1 cellular context compared by ENCODE assay signal in the genomic region with DNA sequence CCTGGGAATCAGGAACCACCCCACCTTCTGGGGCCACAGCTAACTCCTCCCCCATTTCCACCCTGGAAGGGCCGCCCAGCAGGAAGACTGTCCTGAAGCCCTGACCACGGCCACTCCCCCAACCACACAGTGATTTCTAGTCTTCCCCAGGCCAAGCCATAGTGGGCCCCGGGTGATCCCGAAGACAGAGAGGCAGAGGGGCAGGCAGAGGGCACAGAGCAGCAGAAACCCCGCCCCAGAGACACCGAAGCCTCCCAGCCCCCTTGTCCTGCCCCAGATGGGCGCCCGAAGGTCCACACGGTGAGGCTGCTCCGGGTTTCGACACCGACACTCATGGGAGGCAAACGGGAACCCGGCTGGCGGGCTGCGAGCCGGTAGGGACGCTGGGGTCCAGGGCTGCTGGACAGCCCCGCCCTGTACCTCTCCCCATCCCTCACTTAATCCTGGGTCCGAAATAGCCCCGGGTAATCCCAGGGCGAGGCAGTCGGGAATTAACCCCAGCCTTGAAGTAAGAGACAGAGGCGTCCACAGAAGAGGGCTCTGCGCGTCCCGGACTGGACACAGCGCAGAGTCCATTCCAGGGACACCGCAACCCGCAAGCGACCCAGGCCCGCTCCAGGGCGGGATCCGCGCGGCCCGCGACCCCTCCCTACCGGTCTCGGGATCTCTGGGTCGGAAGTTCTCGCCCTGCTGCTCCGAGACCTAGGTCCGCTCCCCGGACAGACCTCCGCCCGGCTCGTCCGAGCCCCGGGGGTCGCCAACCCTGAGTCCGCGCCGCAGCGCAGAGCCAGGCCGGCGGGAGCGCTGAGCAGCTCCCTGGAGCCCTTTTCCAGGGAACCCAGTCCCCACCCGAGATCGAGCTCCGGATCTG.
A peak's percentile ranks its signal among the peaks of the same experiment; 100 is the strongest.
TF ChIP-seq lines count a peak whose summit lies in the region.

No MANE protein-coding gene starts in this region.

TF ChIP-seq in HepG2, 621 proteins besides CTCF, POLR2A, EP300 and RAD21 (continued from another document and continues in another):
- TF ChIP-seq, protein P1, sequence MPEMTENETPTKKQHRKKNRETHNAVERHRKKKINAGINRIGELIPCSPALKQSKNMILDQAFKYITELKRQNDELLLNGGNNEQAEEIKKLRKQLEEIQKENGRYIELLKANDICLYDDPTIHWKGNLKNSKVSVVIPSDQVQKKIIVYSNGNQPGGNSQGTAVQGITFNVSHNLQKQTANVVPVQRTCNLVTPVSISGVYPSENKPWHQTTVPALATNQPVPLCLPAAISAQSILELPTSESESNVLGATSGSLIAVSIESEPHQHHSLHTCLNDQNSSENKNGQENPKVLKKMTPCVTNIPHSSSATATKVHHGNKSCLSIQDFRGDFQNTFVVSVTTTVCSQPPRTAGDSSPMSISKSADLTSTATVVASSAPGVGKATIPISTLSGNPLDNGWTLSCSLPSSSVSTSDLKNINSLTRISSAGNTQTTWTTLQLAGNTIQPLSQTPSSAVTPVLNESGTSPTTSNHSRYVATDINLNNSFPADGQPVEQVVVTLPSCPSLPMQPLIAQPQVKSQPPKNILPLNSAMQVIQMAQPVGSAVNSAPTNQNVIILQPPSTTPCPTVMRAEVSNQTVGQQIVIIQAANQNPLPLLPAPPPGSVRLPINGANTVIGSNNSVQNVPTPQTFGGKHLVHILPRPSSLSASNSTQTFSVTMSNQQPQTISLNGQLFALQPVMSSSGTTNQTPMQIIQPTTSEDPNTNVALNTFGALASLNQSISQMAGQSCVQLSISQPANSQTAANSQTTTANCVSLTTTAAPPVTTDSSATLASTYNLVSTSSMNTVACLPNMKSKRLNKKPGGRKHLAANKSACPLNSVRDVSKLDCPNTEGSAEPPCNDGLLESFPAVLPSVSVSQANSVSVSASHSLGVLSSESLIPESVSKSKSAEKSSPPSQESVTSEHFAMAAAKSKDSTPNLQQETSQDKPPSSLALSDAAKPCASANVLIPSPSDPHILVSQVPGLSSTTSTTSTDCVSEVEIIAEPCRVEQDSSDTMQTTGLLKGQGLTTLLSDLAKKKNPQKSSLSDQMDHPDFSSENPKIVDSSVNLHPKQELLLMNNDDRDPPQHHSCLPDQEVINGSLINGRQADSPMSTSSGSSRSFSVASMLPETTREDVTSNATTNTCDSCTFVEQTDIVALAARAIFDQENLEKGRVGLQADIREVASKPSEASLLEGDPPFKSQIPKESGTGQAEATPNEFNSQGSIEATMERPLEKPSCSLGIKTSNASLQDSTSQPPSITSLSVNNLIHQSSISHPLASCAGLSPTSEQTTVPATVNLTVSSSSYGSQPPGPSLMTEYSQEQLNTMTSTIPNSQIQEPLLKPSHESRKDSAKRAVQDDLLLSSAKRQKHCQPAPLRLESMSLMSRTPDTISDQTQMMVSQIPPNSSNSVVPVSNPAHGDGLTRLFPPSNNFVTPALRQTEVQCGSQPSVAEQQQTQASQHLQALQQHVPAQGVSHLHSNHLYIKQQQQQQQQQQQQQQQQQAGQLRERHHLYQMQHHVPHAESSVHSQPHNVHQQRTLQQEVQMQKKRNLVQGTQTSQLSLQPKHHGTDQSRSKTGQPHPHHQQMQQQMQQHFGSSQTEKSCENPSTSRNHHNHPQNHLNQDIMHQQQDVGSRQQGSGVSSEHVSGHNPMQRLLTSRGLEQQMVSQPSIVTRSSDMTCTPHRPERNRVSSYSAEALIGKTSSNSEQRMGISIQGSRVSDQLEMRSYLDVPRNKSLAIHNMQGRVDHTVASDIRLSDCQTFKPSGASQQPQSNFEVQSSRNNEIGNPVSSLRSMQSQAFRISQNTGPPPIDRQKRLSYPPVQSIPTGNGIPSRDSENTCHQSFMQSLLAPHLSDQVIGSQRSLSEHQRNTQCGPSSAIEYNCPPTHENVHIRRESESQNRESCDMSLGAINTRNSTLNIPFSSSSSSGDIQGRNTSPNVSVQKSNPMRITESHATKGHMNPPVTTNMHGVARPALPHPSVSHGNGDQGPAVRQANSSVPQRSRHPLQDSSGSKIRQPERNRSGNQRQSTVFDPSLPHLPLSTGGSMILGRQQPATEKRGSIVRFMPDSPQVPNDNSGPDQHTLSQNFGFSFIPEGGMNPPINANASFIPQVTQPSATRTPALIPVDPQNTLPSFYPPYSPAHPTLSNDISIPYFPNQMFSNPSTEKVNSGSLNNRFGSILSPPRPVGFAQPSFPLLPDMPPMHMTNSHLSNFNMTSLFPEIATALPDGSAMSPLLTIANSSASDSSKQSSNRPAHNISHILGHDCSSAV (CRISPR knock-in tag; IDR thresholded peaks at IDR 0.05; ENCODE audit: borderline replicate concordance) = 0 out of 2 replicates have a peak, but pooled peaks have one; percentile 34
- TF ChIP-seq NPAS2 (CRISPR knock-in tag; IDR thresholded peaks at IDR 0.05; ENCODE audit: borderline replicate concordance) = no peak
- TF ChIP-seq, protein P2, sequence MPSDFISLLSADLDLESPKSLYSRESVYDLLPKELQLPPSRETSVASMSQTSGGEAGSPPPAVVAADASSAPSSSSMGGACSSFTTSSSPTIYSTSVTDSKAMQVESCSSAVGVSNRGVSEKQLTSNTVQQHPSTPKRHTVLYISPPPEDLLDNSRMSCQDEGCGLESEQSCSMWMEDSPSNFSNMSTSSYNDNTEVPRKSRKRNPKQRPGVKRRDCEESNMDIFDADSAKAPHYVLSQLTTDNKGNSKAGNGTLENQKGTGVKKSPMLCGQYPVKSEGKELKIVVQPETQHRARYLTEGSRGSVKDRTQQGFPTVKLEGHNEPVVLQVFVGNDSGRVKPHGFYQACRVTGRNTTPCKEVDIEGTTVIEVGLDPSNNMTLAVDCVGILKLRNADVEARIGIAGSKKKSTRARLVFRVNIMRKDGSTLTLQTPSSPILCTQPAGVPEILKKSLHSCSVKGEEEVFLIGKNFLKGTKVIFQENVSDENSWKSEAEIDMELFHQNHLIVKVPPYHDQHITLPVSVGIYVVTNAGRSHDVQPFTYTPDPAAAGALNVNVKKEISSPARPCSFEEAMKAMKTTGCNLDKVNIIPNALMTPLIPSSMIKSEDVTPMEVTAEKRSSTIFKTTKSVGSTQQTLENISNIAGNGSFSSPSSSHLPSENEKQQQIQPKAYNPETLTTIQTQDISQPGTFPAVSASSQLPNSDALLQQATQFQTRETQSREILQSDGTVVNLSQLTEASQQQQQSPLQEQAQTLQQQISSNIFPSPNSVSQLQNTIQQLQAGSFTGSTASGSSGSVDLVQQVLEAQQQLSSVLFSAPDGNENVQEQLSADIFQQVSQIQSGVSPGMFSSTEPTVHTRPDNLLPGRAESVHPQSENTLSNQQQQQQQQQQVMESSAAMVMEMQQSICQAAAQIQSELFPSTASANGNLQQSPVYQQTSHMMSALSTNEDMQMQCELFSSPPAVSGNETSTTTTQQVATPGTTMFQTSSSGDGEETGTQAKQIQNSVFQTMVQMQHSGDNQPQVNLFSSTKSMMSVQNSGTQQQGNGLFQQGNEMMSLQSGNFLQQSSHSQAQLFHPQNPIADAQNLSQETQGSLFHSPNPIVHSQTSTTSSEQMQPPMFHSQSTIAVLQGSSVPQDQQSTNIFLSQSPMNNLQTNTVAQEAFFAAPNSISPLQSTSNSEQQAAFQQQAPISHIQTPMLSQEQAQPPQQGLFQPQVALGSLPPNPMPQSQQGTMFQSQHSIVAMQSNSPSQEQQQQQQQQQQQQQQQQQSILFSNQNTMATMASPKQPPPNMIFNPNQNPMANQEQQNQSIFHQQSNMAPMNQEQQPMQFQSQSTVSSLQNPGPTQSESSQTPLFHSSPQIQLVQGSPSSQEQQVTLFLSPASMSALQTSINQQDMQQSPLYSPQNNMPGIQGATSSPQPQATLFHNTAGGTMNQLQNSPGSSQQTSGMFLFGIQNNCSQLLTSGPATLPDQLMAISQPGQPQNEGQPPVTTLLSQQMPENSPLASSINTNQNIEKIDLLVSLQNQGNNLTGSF (CRISPR knock-in tag; IDR thresholded peaks at IDR 0.05) = peak; percentile 42; the same call in 1 of the 2 replicates
- TF ChIP-seq, protein P3, sequence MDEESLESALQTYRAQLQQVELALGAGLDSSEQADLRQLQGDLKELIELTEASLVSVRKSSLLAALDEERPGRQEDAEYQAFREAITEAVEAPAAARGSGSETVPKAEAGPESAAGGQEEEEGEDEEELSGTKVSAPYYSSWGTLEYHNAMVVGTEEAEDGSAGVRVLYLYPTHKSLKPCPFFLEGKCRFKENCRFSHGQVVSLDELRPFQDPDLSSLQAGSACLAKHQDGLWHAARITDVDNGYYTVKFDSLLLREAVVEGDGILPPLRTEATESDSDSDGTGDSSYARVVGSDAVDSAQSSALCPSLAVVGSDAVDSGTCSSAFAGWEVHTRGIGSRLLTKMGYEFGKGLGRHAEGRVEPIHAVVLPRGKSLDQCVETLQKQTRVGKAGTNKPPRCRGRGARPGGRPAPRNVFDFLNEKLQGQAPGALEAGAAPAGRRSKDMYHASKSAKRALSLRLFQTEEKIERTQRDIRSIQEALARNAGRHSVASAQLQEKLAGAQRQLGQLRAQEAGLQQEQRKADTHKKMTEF (CRISPR knock-in tag; IDR thresholded peaks at IDR 0.05) = peak; percentile 27; the same call in 1 of the 2 replicates
- peak; percentile 75; the same call in 1 of the 2 replicates for TF ChIP-seq MTA1 (CRISPR knock-in tag; IDR thresholded peaks at IDR 0.05; ENCODE audit: borderline replicate concordance)
- TF ChIP-seq ZNF274 (CRISPR knock-in tag; IDR thresholded peaks at IDR 0.05) = 0 out of 2 replicates have a peak, but pooled peaks have one; percentile 29
- TF ChIP-seq MAF1 (CRISPR knock-in tag; IDR thresholded peaks at IDR 0.05; ENCODE audit: borderline replicate concordance) = 0 out of 2 replicates have a peak, but pooled peaks have one; percentile 18
- TF ChIP-seq SOX6 (IDR thresholded peaks at IDR 0.05) = no peak
- peak; percentile 1; the same call in 1 of the 2 replicates for TF ChIP-seq SOX6 (CRISPR knock-in tag; IDR thresholded peaks at IDR 0.05)
- no peak for TF ChIP-seq MAFK (conservative IDR thresholded peaks at IDR 0.05 in 1 of 2, IDR thresholded peaks at IDR 0.05 in 1 of 2; ENCODE audit: low read length in 2 of 2)
- no peak for TF ChIP-seq ZNF577 (CRISPR knock-in tag; IDR thresholded peaks at IDR 0.05; ENCODE audit: borderline replicate concordance, low read depth)
- TF ChIP-seq ZNF607 (CRISPR knock-in tag; IDR thresholded peaks at IDR 0.05; ENCODE audit: borderline replicate concordance) = peak; percentile 57; the same call in 1 of the 2 replicates
- TF ChIP-seq MED13 (CRISPR knock-in tag; IDR thresholded peaks at IDR 0.05) = peak; percentile 37; the same call in 1 of the 2 replicates
- no peak for TF ChIP-seq YY1 (IDR thresholded peaks at IDR 0.05; ENCODE audit: insufficient read depth, insufficient replicate concordance, low read depth, low read length)
- TF ChIP-seq, protein P4, sequence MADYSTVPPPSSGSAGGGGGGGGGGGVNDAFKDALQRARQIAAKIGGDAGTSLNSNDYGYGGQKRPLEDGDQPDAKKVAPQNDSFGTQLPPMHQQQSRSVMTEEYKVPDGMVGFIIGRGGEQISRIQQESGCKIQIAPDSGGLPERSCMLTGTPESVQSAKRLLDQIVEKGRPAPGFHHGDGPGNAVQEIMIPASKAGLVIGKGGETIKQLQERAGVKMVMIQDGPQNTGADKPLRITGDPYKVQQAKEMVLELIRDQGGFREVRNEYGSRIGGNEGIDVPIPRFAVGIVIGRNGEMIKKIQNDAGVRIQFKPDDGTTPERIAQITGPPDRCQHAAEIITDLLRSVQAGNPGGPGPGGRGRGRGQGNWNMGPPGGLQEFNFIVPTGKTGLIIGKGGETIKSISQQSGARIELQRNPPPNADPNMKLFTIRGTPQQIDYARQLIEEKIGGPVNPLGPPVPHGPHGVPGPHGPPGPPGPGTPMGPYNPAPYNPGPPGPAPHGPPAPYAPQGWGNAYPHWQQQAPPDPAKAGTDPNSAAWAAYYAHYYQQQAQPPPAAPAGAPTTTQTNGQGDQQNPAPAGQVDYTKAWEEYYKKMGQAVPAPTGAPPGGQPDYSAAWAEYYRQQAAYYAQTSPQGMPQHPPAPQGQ (CRISPR knock-in tag; IDR thresholded peaks at IDR 0.05; ENCODE audit: borderline replicate concordance) = no peak
- TF ChIP-seq RFX1 (IDR thresholded peaks at IDR 0.05) = 0 out of 2 replicates have a peak, but pooled peaks have one; percentile 1
- peak; percentile 50; the same call in 1 of the 2 replicates for TF ChIP-seq HOXA5 (CRISPR knock-in tag; IDR thresholded peaks at IDR 0.05)
- TF ChIP-seq PTBP1 (IDR thresholded peaks at IDR 0.05; ENCODE audit: low read depth, low read length, poor library complexity, severe bottlenecking) = peak; percentile 8
- peak; percentile 88 for TF ChIP-seq ZNF768 (CRISPR knock-in tag; IDR thresholded peaks at IDR 0.05)
- peak; percentile 50 for TF ChIP-seq ZFY (CRISPR knock-in tag; IDR thresholded peaks at IDR 0.05)
- TF ChIP-seq FOXA1 (IDR thresholded peaks at IDR 0.05) = no peak
- TF ChIP-seq FOXA1 (CRISPR knock-in tag; IDR thresholded peaks at IDR 0.05) = no peak
- peak; percentile 26; the same call in 1 of the 2 replicates for TF ChIP-seq KLF15 (CRISPR knock-in tag; IDR thresholded peaks at IDR 0.05; ENCODE audit: borderline replicate concordance)
- TF ChIP-seq ZNF724P (CRISPR knock-in tag; IDR thresholded peaks at IDR 0.05; ENCODE audit: borderline replicate concordance) = peak; percentile 32; the same call in 1 of the 2 replicates
- TF ChIP-seq CBX5 (CRISPR knock-in tag; IDR thresholded peaks at IDR 0.05; ENCODE audit: borderline replicate concordance) = no peak
- TF ChIP-seq, protein P5, sequence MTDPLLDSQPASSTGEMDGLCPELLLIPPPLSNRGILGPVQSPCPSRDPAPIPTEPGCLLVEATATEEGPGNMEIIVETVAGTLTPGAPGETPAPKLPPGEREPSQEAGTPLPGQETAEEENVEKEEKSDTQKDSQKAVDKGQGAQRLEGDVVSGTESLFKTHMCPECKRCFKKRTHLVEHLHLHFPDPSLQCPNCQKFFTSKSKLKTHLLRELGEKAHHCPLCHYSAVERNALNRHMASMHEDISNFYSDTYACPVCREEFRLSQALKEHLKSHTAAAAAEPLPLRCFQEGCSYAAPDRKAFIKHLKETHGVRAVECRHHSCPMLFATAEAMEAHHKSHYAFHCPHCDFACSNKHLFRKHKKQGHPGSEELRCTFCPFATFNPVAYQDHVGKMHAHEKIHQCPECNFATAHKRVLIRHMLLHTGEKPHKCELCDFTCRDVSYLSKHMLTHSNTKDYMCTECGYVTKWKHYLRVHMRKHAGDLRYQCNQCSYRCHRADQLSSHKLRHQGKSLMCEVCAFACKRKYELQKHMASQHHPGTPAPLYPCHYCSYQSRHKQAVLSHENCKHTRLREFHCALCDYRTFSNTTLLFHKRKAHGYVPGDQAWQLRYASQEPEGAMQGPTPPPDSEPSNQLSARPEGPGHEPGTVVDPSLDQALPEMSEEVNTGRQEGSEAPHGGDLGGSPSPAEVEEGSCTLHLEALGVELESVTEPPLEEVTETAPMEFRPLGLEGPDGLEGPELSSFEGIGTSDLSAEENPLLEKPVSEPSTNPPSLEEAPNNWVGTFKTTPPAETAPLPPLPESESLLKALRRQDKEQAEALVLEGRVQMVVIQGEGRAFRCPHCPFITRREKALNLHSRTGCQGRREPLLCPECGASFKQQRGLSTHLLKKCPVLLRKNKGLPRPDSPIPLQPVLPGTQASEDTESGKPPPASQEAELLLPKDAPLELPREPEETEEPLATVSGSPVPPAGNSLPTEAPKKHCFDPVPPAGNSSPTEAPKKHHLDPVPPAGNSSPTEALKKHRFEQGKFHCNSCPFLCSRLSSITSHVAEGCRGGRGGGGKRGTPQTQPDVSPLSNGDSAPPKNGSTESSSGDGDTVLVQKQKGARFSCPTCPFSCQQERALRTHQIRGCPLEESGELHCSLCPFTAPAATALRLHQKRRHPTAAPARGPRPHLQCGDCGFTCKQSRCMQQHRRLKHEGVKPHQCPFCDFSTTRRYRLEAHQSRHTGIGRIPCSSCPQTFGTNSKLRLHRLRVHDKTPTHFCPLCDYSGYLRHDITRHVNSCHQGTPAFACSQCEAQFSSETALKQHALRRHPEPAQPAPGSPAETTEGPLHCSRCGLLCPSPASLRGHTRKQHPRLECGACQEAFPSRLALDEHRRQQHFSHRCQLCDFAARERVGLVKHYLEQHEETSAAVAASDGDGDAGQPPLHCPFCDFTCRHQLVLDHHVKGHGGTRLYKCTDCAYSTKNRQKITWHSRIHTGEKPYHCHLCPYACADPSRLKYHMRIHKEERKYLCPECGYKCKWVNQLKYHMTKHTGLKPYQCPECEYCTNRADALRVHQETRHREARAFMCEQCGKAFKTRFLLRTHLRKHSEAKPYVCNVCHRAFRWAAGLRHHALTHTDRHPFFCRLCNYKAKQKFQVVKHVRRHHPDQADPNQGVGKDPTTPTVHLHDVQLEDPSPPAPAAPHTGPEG (CRISPR knock-in tag; IDR thresholded peaks at IDR 0.05) = peak; percentile 54; the same call in 1 of the 2 replicates
